ENCODE assay signal across 22 cellular contexts in genomic region chr7:135459076-135459475, GRCh38.
"Had no signal": no experiment of that assay in that cellular context is flagged by ENCODE, and none has a peak within 500 bp of the region (broad histone marks: within the 10 kb centered on the region; RNA-seq: fewer than 3 reads in every experiment).

No MANE protein-coding gene starts in this region.

- H3K4me3 Mint-ChIP-seq: activated CD4-positive, alpha-beta memory T cell treated with anti-CD3 and anti-CD28 coated beads, Interleukin-2, amount 10 ng/mL, durations not matched to agents 7 days and 5 days; activated CD4-positive, alpha-beta T cell treated with anti-CD3 and anti-CD28 coated beads for 36 hours; activated naive CD4-positive, alpha-beta T cell treated with anti-CD3 and anti-CD28 coated beads, Interleukin-2, amount 10 ng/mL, durations not matched to agents 7 days and 5 days; activated naive CD8-positive, alpha-beta T cell treated with anti-CD3 and anti-CD28 coated beads for 36 hours; T-cell had no signal

- DNase-seq: activated CD4-positive, alpha-beta memory T cell treated with anti-CD3 and anti-CD28 coated beads, Interleukin-2, amount 10 ng/mL, durations not matched to agents 7 days and 5 days; activated CD4-positive, alpha-beta T cell treated with anti-CD3 and anti-CD28 coated beads for 36 hours; activated CD4-positive, alpha-beta T cell treated with anti-CD3 and anti-CD28 coated beads, Interleukin-2, amount 50 U/mL, for 1 hour; activated gamma-delta T cell; activated naive CD4-positive, alpha-beta T cell treated with anti-CD3 and anti-CD28 coated beads, Interleukin-2, amount 10 ng/mL, durations not matched to agents 7 days and 5 days; activated naive CD8-positive, alpha-beta T cell treated with anti-CD3 and anti-CD28 coated beads for 36 hours; activated T-cell treated with anti-CD3 and anti-CD28 coated beads for 4 hours; MM.1S; NCI-H1105; NCI-H1436 treated with DMSO at 0.1 percent for 48 hours; NCI-H187; NCI-H2081; NCI-H510A treated with DMSO at 0.1 percent for 48 hours; NCI-H69; NK-92 treated with Interleukin-12 subunit alpha and Interleukin-12 subunit beta, amount 100 ng/mL, for 24 hours; OCI-M1; RPMI8226; T-cell had no signal

- H3K27ac Mint-ChIP-seq: activated CD4-positive, alpha-beta memory T cell treated with anti-CD3 and anti-CD28 coated beads, Interleukin-2, amount 10 ng/mL, durations not matched to agents 7 days and 5 days; activated CD4-positive, alpha-beta T cell treated with anti-CD3 and anti-CD28 coated beads for 36 hours; activated naive CD4-positive, alpha-beta T cell treated with anti-CD3 and anti-CD28 coated beads, Interleukin-2, amount 10 ng/mL, durations not matched to agents 7 days and 5 days; activated naive CD8-positive, alpha-beta T cell treated with anti-CD3 and anti-CD28 coated beads for 36 hours; T-cell had no signal

- ATAC-seq: Panc1, Right ventricle myocardium inferior, T-cell had no signal

- H3K27me3 Mint-ChIP-seq: activated CD4-positive, alpha-beta memory T cell treated with anti-CD3 and anti-CD28 coated beads, Interleukin-2, amount 10 ng/mL, durations not matched to agents 7 days and 5 days; activated CD4-positive, alpha-beta T cell treated with anti-CD3 and anti-CD28 coated beads for 36 hours; activated naive CD4-positive, alpha-beta T cell treated with anti-CD3 and anti-CD28 coated beads, Interleukin-2, amount 10 ng/mL, durations not matched to agents 7 days and 5 days; activated naive CD8-positive, alpha-beta T cell treated with anti-CD3 and anti-CD28 coated beads for 36 hours; T-cell had no signal

- H3K9me3 Mint-ChIP-seq: activated CD4-positive, alpha-beta memory T cell treated with anti-CD3 and anti-CD28 coated beads, Interleukin-2, amount 10 ng/mL, durations not matched to agents 7 days and 5 days; activated naive CD4-positive, alpha-beta T cell treated with anti-CD3 and anti-CD28 coated beads, Interleukin-2, amount 10 ng/mL, durations not matched to agents 7 days and 5 days; T-cell had no signal

- H3K4me3 ChIP-seq: SK-N-MC had no signal

- H3K27ac ChIP-seq: SK-N-MC, VCaP had no signal
